Comparison of ENCODE assay signal across 12 cellular contexts in genomic region chr16:87930456-87930855, GRCh38. TPM values are rescaled to one million over a fixed set of nuclear protein-coding genes. Genes with fewer than 3 reads are reported as not detected.
A peak's percentile ranks its signal among the peaks of the same experiment; 100 is the strongest.
DNase-seq lines count a peak whose midpoint lies in the region; ATAC-seq and TF ChIP-seq lines count a peak whose summit lies in the region.
"Had no signal": no experiment of that assay in that cellular context is flagged by ENCODE, and none has a peak within 500 bp of the region (broad histone marks: within the 10 kb centered on the region; RNA-seq: fewer than 3 reads in every experiment).

No MANE protein-coding gene starts in this region.

- CTCF ChIA-PET in activated naive CD4-positive, alpha-beta T cell treated with anti-CD3 and anti-CD28 coated beads, Interleukin-2, amount 10 ng/mL, durations not matched to agents 7 days and 5 days (lab: Charles Lee), result interaction anchor here (0.6 to 0.7 kb wide), 2 partner anchors 28 to 139 kb away, joined by 3 to 5 read pairs; no protein-coding TSS in a partner anchor

- H3K4me1 ChIP-seq in endodermal cell (ENCODE audit: control insufficient read depth, insufficient read depth, low read length), result no peaks in the 10 kb centered on the region

- no peak overlapping the region for H3K4me3 Mint-ChIP-seq in activated naive CD8-positive, alpha-beta T cell treated with anti-CD3 and anti-CD28 coated beads, Interleukin-2, amount 10 ng/mL, durations not matched to agents 7 days and 5 days
- no peak overlapping the region for H3K4me3 Mint-ChIP-seq in activated naive CD8-positive, alpha-beta T cell treated with anti-CD3 and anti-CD28 coated beads for 36 hours
- H3K4me3 Mint-ChIP-seq in endodermal cell (no peak overlapping the region), type B pancreatic cell (no peak overlapping the region)
- H3K4me3 Mint-ChIP-seq in naive thymus-derived CD8-positive, alpha-beta T cell, result no peak overlapping the region
- no peak overlapping the region for H3K4me3 Mint-ChIP-seq in activated naive CD4-positive, alpha-beta T cell treated with anti-CD3 and anti-CD28 coated beads, Interleukin-2, amount 10 ng/mL, durations not matched to agents 7 days and 5 days

- H3K9me3 ChIP-seq in endodermal cell (ENCODE audit: control insufficient read depth, low read length), result no peaks in the 10 kb centered on the region

- ATAC-seq in activated naive CD8-positive, alpha-beta T cell treated with anti-CD3 and anti-CD28 coated beads, Interleukin-2, amount 10 ng/mL, durations not matched to agents 7 days and 5 days (ENCODE audit: low read depth), result peak; percentile 51
- ATAC-seq in naive thymus-derived CD8-positive, alpha-beta T cell, result no peak
- ATAC-seq: left lobe of liver had no signal

- no peak overlapping the region for H3K9ac ChIP-seq in endodermal cell (ENCODE audit: extremely low read depth, low read length, poor library complexity, severe bottlenecking)

- POLR2A ChIA-PET in activated naive CD8-positive, alpha-beta T cell treated with anti-CD3 and anti-CD28 coated beads, Interleukin-2, amount 10 ng/mL, durations not matched to agents 7 days and 5 days (lab: Charles Lee), result no interaction called here
- POLR2A ChIA-PET in naive thymus-derived CD8-positive, alpha-beta T cell (lab: Charles Lee), result no interaction called here

- no peak overlapping the region for H3K4me3 ChIP-seq in endodermal cell (ENCODE audit: low read length)
- H3K4me3 ChIP-seq: skin epidermis had no signal

- H3K27ac Mint-ChIP-seq in activated naive CD8-positive, alpha-beta T cell treated with anti-CD3 and anti-CD28 coated beads, Interleukin-2, amount 10 ng/mL, durations not matched to agents 7 days and 5 days, result no peak overlapping the region
- no peak overlapping the region for H3K27ac Mint-ChIP-seq in activated naive CD8-positive, alpha-beta T cell treated with anti-CD3 and anti-CD28 coated beads for 36 hours
- H3K27ac Mint-ChIP-seq in endodermal cell (no peak overlapping the region), type B pancreatic cell (no peak overlapping the region)
- no peak overlapping the region for H3K27ac Mint-ChIP-seq in naive thymus-derived CD8-positive, alpha-beta T cell
- no peak overlapping the region for H3K27ac Mint-ChIP-seq in activated naive CD4-positive, alpha-beta T cell treated with anti-CD3 and anti-CD28 coated beads, Interleukin-2, amount 10 ng/mL, durations not matched to agents 7 days and 5 days

- no peak overlapping the region for H3K27ac ChIP-seq in endodermal cell (ENCODE audit: low read depth, low read length)
- H3K27ac ChIP-seq: skin epidermis had no signal

- H3K9me3 Mint-ChIP-seq in activated naive CD8-positive, alpha-beta T cell treated with anti-CD3 and anti-CD28 coated beads, Interleukin-2, amount 10 ng/mL, durations not matched to agents 7 days and 5 days, result no peaks in the 10 kb centered on the region
- H3K9me3 Mint-ChIP-seq in activated naive CD8-positive, alpha-beta T cell treated with anti-CD3 and anti-CD28 coated beads for 36 hours, result no peaks in the 10 kb centered on the region
- H3K9me3 Mint-ChIP-seq in endodermal cell (peaks cover 3% of the 10 kb centered on the region), type B pancreatic cell (no peaks in the 10 kb centered on the region)
- H3K9me3 Mint-ChIP-seq in naive thymus-derived CD8-positive, alpha-beta T cell, result no peaks in the 10 kb centered on the region
- H3K9me3 Mint-ChIP-seq in activated naive CD4-positive, alpha-beta T cell treated with anti-CD3 and anti-CD28 coated beads, Interleukin-2, amount 10 ng/mL, durations not matched to agents 7 days and 5 days, result no peaks in the 10 kb centered on the region

- no peaks in the 10 kb centered on the region for H3K36me3 ChIP-seq in endodermal cell (ENCODE audit: control insufficient read depth, insufficient read depth, low read length)

- no peaks in the 10 kb centered on the region for H3K27me3 ChIP-seq in endodermal cell (ENCODE audit: control insufficient read depth, insufficient read depth, low read length, poor library complexity, severe bottlenecking)

- H3K36me3 Mint-ChIP-seq in activated naive CD8-positive, alpha-beta T cell treated with anti-CD3 and anti-CD28 coated beads, Interleukin-2, amount 10 ng/mL, durations not matched to agents 7 days and 5 days, result no peaks in the 10 kb centered on the region
- H3K36me3 Mint-ChIP-seq in activated naive CD8-positive, alpha-beta T cell treated with anti-CD3 and anti-CD28 coated beads for 36 hours, result no peaks in the 10 kb centered on the region
- H3K36me3 Mint-ChIP-seq in endodermal cell (ENCODE audit: low read depth), result no peaks in the 10 kb centered on the region
- H3K36me3 Mint-ChIP-seq in type B pancreatic cell, result no peaks in the 10 kb centered on the region
- H3K36me3 Mint-ChIP-seq in naive thymus-derived CD8-positive, alpha-beta T cell, result no peaks in the 10 kb centered on the region
- H3K36me3 Mint-ChIP-seq in activated naive CD4-positive, alpha-beta T cell treated with anti-CD3 and anti-CD28 coated beads, Interleukin-2, amount 10 ng/mL, durations not matched to agents 7 days and 5 days, result no peaks in the 10 kb centered on the region

- DNase-seq in activated naive CD8-positive, alpha-beta T cell treated with anti-CD3 and anti-CD28 coated beads, Interleukin-2, amount 10 ng/mL, durations not matched to agents 7 days and 5 days, result no peak
- DNase-seq in activated naive CD8-positive, alpha-beta T cell treated with anti-CD3 and anti-CD28 coated beads for 36 hours, result no peak
- peak; percentile 6 for DNase-seq in NCI-H146 treated with DMSO at 0.1 percent for 48 hours (lab: John Stamatoyannopoulos, UW; ENCODE audit: unreplicated experiment)
- DNase-seq in endodermal cell, result peak; percentile 71
- DNase-seq in type B pancreatic cell (ENCODE audit: extremely low spot score, unreplicated experiment), result no peak
- no peak for DNase-seq in naive thymus-derived CD8-positive, alpha-beta T cell
- DNase-seq in stimulated activated CD4-positive, alpha-beta T cell treated with anti-CD3 and anti-CD28 coated beads, Interleukin-4, amount 100 ng/mL, for 4 hours, result no peak
- no peak for DNase-seq in activated naive CD4-positive, alpha-beta T cell treated with anti-CD3 and anti-CD28 coated beads, Interleukin-2, amount 10 ng/mL, durations not matched to agents 7 days and 5 days
- DNase-seq: activated CD8-positive, alpha-beta memory T cell treated with anti-CD3 and anti-CD28 coated beads for 24 hours; NCI-H510A treated with DMSO at 0.1 percent for 48 hours had no signal

- WGBS in endodermal cell (ENCODE audit: insufficient coverage in 1 of 2, insufficient read length in 1 of 2), 2 experiments, result 86 to 88% methylated on average over 2 to 11 of the region's 11 CpGs

- H3K27me3 Mint-ChIP-seq in activated naive CD8-positive, alpha-beta T cell treated with anti-CD3 and anti-CD28 coated beads, Interleukin-2, amount 10 ng/mL, durations not matched to agents 7 days and 5 days, result peaks cover 12% of the 10 kb centered on the region
- H3K27me3 Mint-ChIP-seq in activated naive CD8-positive, alpha-beta T cell treated with anti-CD3 and anti-CD28 coated beads for 36 hours, result no peaks in the 10 kb centered on the region
- H3K27me3 Mint-ChIP-seq in endodermal cell (ENCODE audit: insufficient read depth) (peaks cover 5% of the 10 kb centered on the region), type B pancreatic cell (no peaks in the 10 kb centered on the region)
- peaks cover 0 to 4% (median 0%) of the 10 kb centered on the region in 5 donors for H3K27me3 Mint-ChIP-seq in naive thymus-derived CD8-positive, alpha-beta T cell
- peaks cover 39% of the 10 kb centered on the region for H3K27me3 Mint-ChIP-seq in activated naive CD4-positive, alpha-beta T cell treated with anti-CD3 and anti-CD28 coated beads, Interleukin-2, amount 10 ng/mL, durations not matched to agents 7 days and 5 days

- TF ChIP-seq CTCF in endodermal cell (conservative IDR thresholded peaks at IDR 0.05) (peak; percentile 62), type B pancreatic cell (conservative IDR thresholded peaks at IDR 0.05) (peak; percentile 37)

- H3K4me1 Mint-ChIP-seq in activated naive CD8-positive, alpha-beta T cell treated with anti-CD3 and anti-CD28 coated beads, Interleukin-2, amount 10 ng/mL, durations not matched to agents 7 days and 5 days, result peaks cover 7% of the 10 kb centered on the region
- H3K4me1 Mint-ChIP-seq in activated naive CD8-positive, alpha-beta T cell treated with anti-CD3 and anti-CD28 coated beads for 36 hours, result peaks cover 7% of the 10 kb centered on the region
- H3K4me1 Mint-ChIP-seq in endodermal cell, result peaks cover 8% of the 10 kb centered on the region
- H3K4me1 Mint-ChIP-seq in type B pancreatic cell (ENCODE audit: unreplicated experiment), result peaks cover 4% of the 10 kb centered on the region
- H3K4me1 Mint-ChIP-seq in naive thymus-derived CD8-positive, alpha-beta T cell, result peaks cover 7 to 11% (median 8%) of the 10 kb centered on the region in 4 donors
- peaks cover 5% of the 10 kb centered on the region for H3K4me1 Mint-ChIP-seq in activated naive CD4-positive, alpha-beta T cell treated with anti-CD3 and anti-CD28 coated beads, Interleukin-2, amount 10 ng/mL, durations not matched to agents 7 days and 5 days

RNA-seq across cellular contexts. Expression of gene CA5A, which starts 5.9 kb away (rescaled TPM):
- total RNA-seq in activated naive CD8-positive, alpha-beta T cell treated with anti-CD3 and anti-CD28 coated beads, Interleukin-2, amount 10 ng/mL, durations not matched to agents 7 days and 5 days, result not detected
- total RNA-seq in activated naive CD8-positive, alpha-beta T cell treated with anti-CD3 and anti-CD28 coated beads for 36 hours, result not detected
- total RNA-seq in endodermal cell (not detected), type B pancreatic cell (ENCODE audit: low replicate concordance) (0.70 TPM in 1 of 2 replicates, not detected in the other)
- not detected for polyA plus RNA-seq in endodermal cell (2013, experiment 1 of 2)
- not detected for polyA plus RNA-seq in endodermal cell (2013, experiment 2 of 2)
- total RNA-seq in naive thymus-derived CD8-positive, alpha-beta T cell, result not detected
- not detected for polyA plus RNA-seq in naive thymus-derived CD8-positive, alpha-beta T cell

RNA-seq across cellular contexts. Expression of gene BANP, which starts 20.8 kb away (rescaled TPM):
- total RNA-seq in activated naive CD8-positive, alpha-beta T cell treated with anti-CD3 and anti-CD28 coated beads, Interleukin-2, amount 10 ng/mL, durations not matched to agents 7 days and 5 days, result 10 to 100 TPM; 50.2 to 55.1 TPM
- total RNA-seq in activated naive CD8-positive, alpha-beta T cell treated with anti-CD3 and anti-CD28 coated beads for 36 hours, result 10 to 100 TPM; 25.6 to 27.0 TPM
- total RNA-seq in endodermal cell (10 to 100 TPM; 39.5 to 45.5 TPM), type B pancreatic cell (ENCODE audit: low replicate concordance) (28.3 and 36.9 TPM in 2 replicates)
- 23.8 TPM for polyA plus RNA-seq in endodermal cell (2013, experiment 1 of 2)
- 20.0 TPM for polyA plus RNA-seq in endodermal cell (2013, experiment 2 of 2)
- total RNA-seq in naive thymus-derived CD8-positive, alpha-beta T cell, result 10 to 100 TPM; 85.2 to 89.4 TPM
- polyA plus RNA-seq in naive thymus-derived CD8-positive, alpha-beta T cell, result 10 to 100 TPM; 13.4 to 29.1 (median 15.7) TPM

Comparison
In these comparisons a context has a peak if more than half of its experiments do, and no peak if none do; other contexts are left out.
1. DNase-seq: peak in NCI-H146 treated with DMSO at 0.1 percent for 48 hours (single experiment) and endodermal cell (single experiment); none in activated naive CD8-positive, alpha-beta T cell treated with anti-CD3 and anti-CD28 coated beads, Interleukin-2, amount 10 ng/mL, durations not matched to agents 7 days and 5 days (single experiment), activated naive CD8-positive, alpha-beta T cell treated with anti-CD3 and anti-CD28 coated beads for 36 hours (single experiment), type B pancreatic cell (single experiment), naive thymus-derived CD8-positive, alpha-beta T cell (0 of 10), stimulated activated CD4-positive, alpha-beta T cell treated with anti-CD3 and anti-CD28 coated beads, Interleukin-4, amount 100 ng/mL, for 4 hours (0 of 2) and activated naive CD4-positive, alpha-beta T cell treated with anti-CD3 and anti-CD28 coated beads, Interleukin-2, amount 10 ng/mL, durations not matched to agents 7 days and 5 days (single experiment).